18 cellular contexts compared by ENCODE assay signal in the genomic region with DNA sequence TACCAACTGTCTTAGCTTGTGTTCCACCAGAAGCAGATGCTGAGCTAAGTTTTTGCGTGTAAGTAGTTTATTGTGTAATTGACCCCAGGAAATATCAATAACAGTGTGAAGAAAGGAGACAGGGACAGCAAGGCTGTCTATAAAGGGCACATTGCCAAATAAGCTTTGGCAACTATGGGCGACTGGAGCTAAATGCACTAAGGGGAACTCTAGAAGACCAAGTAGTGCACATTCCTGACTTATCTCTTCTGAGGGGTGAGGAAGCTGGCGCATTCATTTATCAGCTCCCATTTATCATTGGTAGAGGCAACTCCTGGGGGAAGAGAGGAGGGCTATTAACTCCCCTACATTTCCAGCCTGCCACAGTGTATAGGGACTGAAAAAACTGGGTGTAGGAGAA.
DNase-seq lines count a peak whose midpoint lies in the region; ATAC-seq and TF ChIP-seq lines count a peak whose summit lies in the region.
"Had no signal": no experiment of that assay in that cellular context is flagged by ENCODE, and none has a peak within 500 bp of the region (broad histone marks: within the 10 kb centered on the region; RNA-seq: fewer than 3 reads in every experiment).

No MANE protein-coding gene starts in this region.

- ATAC-seq in GM19324 (IDR thresholded peaks at IDR 0.05; ENCODE audit: low FRiP score, unreplicated experiment), result no peak
- ATAC-seq in gastroesophageal sphincter, result no peak
- ATAC-seq: GM12878 had no signal

- no peak overlapping the region for H3K4me3 ChIP-seq in NB4 (ENCODE audit: low read depth, low read length)
- H3K4me3 ChIP-seq in left ventricle myocardium inferior, result no peak overlapping the region
- no peak overlapping the region for H3K4me3 ChIP-seq in gastroesophageal sphincter
- H3K4me3 ChIP-seq: GM12878 had no signal

- TF ChIP-seq EP300 in gastroesophageal sphincter (IDR thresholded peaks at IDR 0.05), result no peak

- no peak for TF ChIP-seq POLR2A in NB4 (IDR thresholded peaks at IDR 0.05; ENCODE audit: extremely low read depth, insufficient read length)
- TF ChIP-seq POLR2A in gastroesophageal sphincter (IDR thresholded peaks at IDR 0.05), result no peak

- intact Hi-C loops in left ventricle myocardium inferior (cut with micrococcal nuclease), result no loop called here

- TF ChIP-seq CTCF in NB4 (IDR thresholded peaks at IDR 0.05; ENCODE audit: low read depth, low read length), result no peak
- TF ChIP-seq CTCF in left ventricle myocardium inferior (IDR thresholded peaks at IDR 0.05; ENCODE audit: borderline replicate concordance), result no peak
- TF ChIP-seq CTCF in gastroesophageal sphincter (IDR thresholded peaks at IDR 0.05), result no peak

- WGBS in gastroesophageal sphincter (ENCODE audit: low coverage in 1 of 2), 2 donors, result 63% methylated on average over 2 to 3 of the region's 3 CpGs

- H3K9me3 ChIP-seq in left ventricle myocardium inferior (replicated peaks), result no peaks in the 10 kb centered on the region
- H3K9me3 ChIP-seq in gastroesophageal sphincter, result no peaks in the 10 kb centered on the region
- H3K9me3 ChIP-seq: SK-N-SH had no signal

- H3K4me1 ChIP-seq in left ventricle myocardium inferior (peaks cover 54% of the 10 kb centered on the region), gastroesophageal sphincter (no peaks in the 10 kb centered on the region)

- H3K36me3 ChIP-seq in left ventricle myocardium inferior, result no peaks in the 10 kb centered on the region
- H3K36me3 ChIP-seq in gastroesophageal sphincter, result no peaks in the 10 kb centered on the region

- H3K27me3 ChIP-seq in left ventricle myocardium inferior (ENCODE audit: low read depth), result no peaks in the 10 kb centered on the region
- H3K27me3 ChIP-seq in gastroesophageal sphincter, result no peaks in the 10 kb centered on the region

- H3K27ac ChIP-seq in left ventricle myocardium inferior (replicated peaks), result peak overlapping the region; percentile 11
- H3K27ac ChIP-seq in gastroesophageal sphincter, result no peak overlapping the region

- DNase-seq in COR-L47 (lab: John Stamatoyannopoulos, UW) (peak; percentile 1), NB4 (ENCODE audit: low read depth) (peak; percentile 75), SIG-M5 treated with dmso at 0.1 percent for 504 hours (lab: John Stamatoyannopoulos, UW; ENCODE audit: unreplicated experiment) (peak; percentile 80), left ventricle myocardium inferior (no peak), cerebellar cortex (ENCODE audit: low spot score) (no peak), germinal center (ENCODE audit: low spot score) (no peak)
- DNase-seq: activated gamma-delta T cell treated with Interleukin-2 at 50 U/mL for 16 hours; amniotic stem cell; central memory CD4-positive, alpha-beta T cell; effector CD4-positive, alpha-beta T cell; KBM-7; NCI-H1436; NCI-H345; SK-N-SH; stimulated activated CD4-positive, alpha-beta T cell treated with anti-CD3 and anti-CD28 coated beads, Interleukin-12 subunit alpha, Interleukin-12 subunit beta, amount 100 ng/mL, for 4 hours had no signal

Comparison
In these comparisons a context has a peak if more than half of its experiments do, and no peak if none do; other contexts are left out.
1. DNase-seq: peak in COR-L47 (single experiment), NB4 (single experiment) and SIG-M5 treated with dmso at 0.1 percent for 504 hours (single experiment); none in left ventricle myocardium inferior (single experiment), cerebellar cortex (single experiment) and germinal center (single experiment).